18 cellular contexts compared by ENCODE assay signal in genomic region chr7:147811923-147812322, GRCh38.
"Had no signal": no experiment of that assay in that cellular context is flagged by ENCODE, and none has a peak within 500 bp of the region (broad histone marks: within the 10 kb centered on the region; RNA-seq: fewer than 3 reads in every experiment).

No MANE protein-coding gene starts in this region.

- H3K4me1 ChIP-seq: colonic mucosa, foreskin keratinocyte, gastrocnemius medialis, heart right ventricle, left lung, lower lobe of right lung had no signal

- H3K27ac ChIP-seq: colonic mucosa, esophagus muscularis mucosa, foreskin keratinocyte, gastrocnemius medialis, heart right ventricle, left lung, lower lobe of right lung had no signal

- H3K9me3 Mint-ChIP-seq: dendritic cell treated with granulocyte-macrophage colony-stimulating factor and Interleukin-4, amounts not matched to agents 40 ng/mL and 50 ng/mL, for 4 days had no signal

- H3K27me3 Mint-ChIP-seq: dendritic cell treated with granulocyte-macrophage colony-stimulating factor and Interleukin-4, amounts not matched to agents 40 ng/mL and 50 ng/mL, for 4 days had no signal

- ATAC-seq: foreskin keratinocyte, gastrocnemius medialis, heart right ventricle, left cardiac atrium, left lung, left ventricle myocardium superior, lower lobe of right lung had no signal

- DNase-seq: cerebellar nuclear complex; colonic mucosa; cortex of kidney; effector CD8-positive, alpha-beta T cell; foreskin keratinocyte; gastrocnemius medialis; glutamatergic neuron; head of caudate nucleus; heart right ventricle; hippocampal formation; left cardiac atrium; left lung; left ventricle myocardium superior; lower lobe of right lung; mesenchymal stem cell; midbrain had no signal

- H3K4me3 Mint-ChIP-seq: dendritic cell treated with granulocyte-macrophage colony-stimulating factor and Interleukin-4, amounts not matched to agents 40 ng/mL and 50 ng/mL, for 4 days had no signal

- H3K27ac Mint-ChIP-seq: dendritic cell treated with granulocyte-macrophage colony-stimulating factor and Interleukin-4, amounts not matched to agents 40 ng/mL and 50 ng/mL, for 4 days had no signal

- H3K4me3 ChIP-seq: colonic mucosa, esophagus muscularis mucosa, gastrocnemius medialis, heart right ventricle, left lung, lower lobe of right lung had no signal

- H3K9me3 ChIP-seq: colonic mucosa, esophagus muscularis mucosa, gastrocnemius medialis, left lung, lower lobe of right lung had no signal

- H3K27me3 ChIP-seq: colonic mucosa, esophagus muscularis mucosa, foreskin keratinocyte, gastrocnemius medialis, heart right ventricle, left lung had no signal

- H3K36me3 ChIP-seq: colonic mucosa, esophagus muscularis mucosa, gastrocnemius medialis, heart right ventricle, left lung, lower lobe of right lung had no signal
